10 cellular contexts compared by ENCODE assay signal in the genomic region with DNA sequence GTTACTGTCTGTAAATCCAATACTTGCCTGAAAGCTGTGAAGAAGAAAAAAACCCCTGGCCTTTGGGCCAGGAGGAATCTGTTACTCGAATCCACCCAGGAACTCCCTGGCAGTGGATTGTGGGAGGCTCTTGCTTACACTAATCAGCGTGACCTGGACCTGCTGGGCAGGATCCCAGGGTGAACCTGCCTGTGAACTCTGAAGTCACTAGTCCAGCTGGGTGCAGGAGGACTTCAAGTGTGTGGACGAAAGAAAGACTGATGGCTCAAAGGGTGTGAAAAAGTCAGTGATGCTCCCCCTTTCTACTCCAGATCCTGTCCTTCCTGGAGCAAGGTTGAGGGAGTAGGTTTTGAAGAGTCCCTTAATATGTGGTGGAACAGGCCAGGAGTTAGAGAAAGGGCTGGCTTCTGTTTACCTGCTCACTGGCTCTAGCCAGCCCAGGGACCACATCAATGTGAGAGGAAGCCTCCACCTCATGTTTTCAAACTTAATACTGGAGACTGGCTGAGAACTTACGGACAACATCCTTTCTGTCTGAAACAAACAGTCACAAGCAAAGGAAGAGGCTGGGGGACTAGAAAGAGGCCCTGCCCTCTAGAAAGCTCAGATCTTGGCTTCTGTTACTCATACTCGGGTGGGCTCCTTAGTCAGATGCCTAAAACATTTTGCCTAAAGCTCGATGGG. TPM values are rescaled to one million over a fixed set of nuclear protein-coding genes. Genes with fewer than 3 reads are reported as not detected.
DNase-seq lines count a peak whose midpoint lies in the region; ATAC-seq and TF ChIP-seq lines count a peak whose summit lies in the region.
"Had no signal": no experiment of that assay in that cellular context is flagged by ENCODE, and none has a peak within 500 bp of the region (broad histone marks: within the 10 kb centered on the region; RNA-seq: fewer than 3 reads in every experiment).

No MANE protein-coding gene starts in this region.

- TF ChIP-seq CTCF in lower lobe of right lung (IDR thresholded peaks at IDR 0.05) (no peak), Calu3 (IDR thresholded peaks at IDR 0.05; ENCODE audit: unreplicated experiment) (no peak)

- intact Hi-C loops in lower lobe of right lung (cut with DNase I) (no loop called here), Calu3 (cut with micrococcal nuclease; ENCODE audit: unreplicated experiment) (no loop called here)

- H3K27me3 ChIP-seq in lower lobe of right lung (ENCODE audit: low read depth) (no peaks in the 10 kb centered on the region), thymus (ENCODE audit: control insufficient read depth, insufficient read depth) (no peaks in the 10 kb centered on the region)
- H3K27me3 ChIP-seq: gastrocnemius medialis had no signal

- peaks cover 13% of the 10 kb centered on the region for H3K36me3 Mint-ChIP-seq in activated naive CD4-positive, alpha-beta T cell treated with anti-CD3 and anti-CD28 coated beads, Interleukin-2, amount 50 U/mL, for 24 hours
- peaks cover 24% of the 10 kb centered on the region for H3K36me3 Mint-ChIP-seq in Calu3 (ENCODE audit: insufficient read depth, unreplicated experiment)

- H3K9me3 Mint-ChIP-seq in activated naive CD4-positive, alpha-beta T cell treated with anti-CD3 and anti-CD28 coated beads, Interleukin-2, amount 50 U/mL, for 24 hours = no peaks in the 10 kb centered on the region
- no peaks in the 10 kb centered on the region for H3K9me3 Mint-ChIP-seq in Calu3 (ENCODE audit: low read depth, unreplicated experiment)

- H3K9me3 ChIP-seq in lower lobe of right lung = no peaks in the 10 kb centered on the region
- H3K9me3 ChIP-seq in thymus (ENCODE audit: control insufficient read depth) = no peaks in the 10 kb centered on the region
- H3K9me3 ChIP-seq: gastrocnemius medialis had no signal

- peaks cover 86% of the 10 kb centered on the region for H3K4me1 Mint-ChIP-seq in activated naive CD4-positive, alpha-beta T cell treated with anti-CD3 and anti-CD28 coated beads, Interleukin-2, amount 50 U/mL, for 24 hours
- peaks cover 23% of the 10 kb centered on the region for H3K4me1 Mint-ChIP-seq in Calu3 (ENCODE audit: low read depth, unreplicated experiment)

- no peaks in the 10 kb centered on the region for H3K27me3 Mint-ChIP-seq in activated naive CD4-positive, alpha-beta T cell treated with anti-CD3 and anti-CD28 coated beads, Interleukin-2, amount 50 U/mL, for 24 hours
- H3K27me3 Mint-ChIP-seq in Calu3 (ENCODE audit: unreplicated experiment) = no peaks in the 10 kb centered on the region

- peak; percentile 27 to 40 for DNase-seq in activated CD4-positive, alpha-beta T cell treated with anti-CD3 and anti-CD28 coated beads for 4 hours
- no peak for DNase-seq in activated CD4-positive, alpha-beta T cell treated with anti-CD3 and anti-CD28 coated beads, Interleukin-2, amount 50 U/mL, for 48 hours
- DNase-seq in lower lobe of right lung (no peak), DMS53 treated with DMSO at 0.1 percent for 48 hours (lab: John Stamatoyannopoulos, UW; ENCODE audit: unreplicated experiment) (no peak), Calu3 (no peak), anterior cingulate cortex (lab: John Stamatoyannopoulos, UW) (no peak)
- DNase-seq: gastrocnemius medialis; NK-92 treated with Interleukin-12 subunit alpha and Interleukin-12 subunit beta, amount 100 ng/mL, for 24 hours had no signal

- 86% methylated on average over 6 of the region's 6 CpGs for WGBS in thymus

- peak overlapping the region; percentile 41 for H3K4me3 Mint-ChIP-seq in activated naive CD4-positive, alpha-beta T cell treated with anti-CD3 and anti-CD28 coated beads, Interleukin-2, amount 50 U/mL, for 24 hours
- no peak overlapping the region for H3K4me3 Mint-ChIP-seq in Calu3 (ENCODE audit: low read depth, unreplicated experiment)

- H3K4me3 ChIP-seq in lower lobe of right lung (no peak overlapping the region), thymus (ENCODE audit: low read length) (no peak overlapping the region)
- H3K4me3 ChIP-seq: gastrocnemius medialis had no signal

- H3K27ac ChIP-seq in lower lobe of right lung (peak overlapping the region; percentile 46), thymus (ENCODE audit: low read depth) (peak overlapping the region; percentile 90)
- H3K27ac ChIP-seq: gastrocnemius medialis had no signal

- H3K4me1 ChIP-seq in lower lobe of right lung = peaks cover 25% of the 10 kb centered on the region
- peaks cover 4% of the 10 kb centered on the region for H3K4me1 ChIP-seq in thymus (ENCODE audit: control insufficient read depth, insufficient read depth, low read length)
- H3K4me1 ChIP-seq: gastrocnemius medialis had no signal

- CTCF ChIA-PET in Calu3 (lab: Charles Lee) = interaction anchor here (0.6 to 1.0 kb wide), 2 partner anchors 35 to 119 kb away, joined by 3 read pairs; a partner anchor contains a TSS

- no TSS peak for BruUV-seq in Calu3 (replicated peaks; lab: Mats Ljungman, UMichigan)

- peak in 1 of 2 donors; percentile 3 for ATAC-seq in lower lobe of right lung
- ATAC-seq: gastrocnemius medialis had no signal

- peak overlapping the region; percentile 88 for H3K27ac Mint-ChIP-seq in activated naive CD4-positive, alpha-beta T cell treated with anti-CD3 and anti-CD28 coated beads, Interleukin-2, amount 50 U/mL, for 24 hours
- H3K27ac Mint-ChIP-seq in Calu3 (ENCODE audit: unreplicated experiment) = no peak overlapping the region

- H3K36me3 ChIP-seq in lower lobe of right lung = peaks cover 93% of the 10 kb centered on the region
- peaks cover 58% of the 10 kb centered on the region for H3K36me3 ChIP-seq in thymus (ENCODE audit: control insufficient read depth, insufficient read depth)

RNA-seq across cellular contexts. Expression of a gene that starts 13.5 kb away (rescaled TPM):
- total RNA-seq in lower lobe of right lung (54.9 TPM), Calu3 (2022) (6.2 and 7.5 TPM in 2 replicates)
- 182 TPM for polyA plus RNA-seq in thymus

Comparison
In these comparisons a context has a peak if more than half of its experiments do, and no peak if none do; other contexts are left out.
1. DNase-seq: peak in activated CD4-positive, alpha-beta T cell treated with anti-CD3 and anti-CD28 coated beads for 4 hours (2 of 2); none in activated CD4-positive, alpha-beta T cell treated with anti-CD3 and anti-CD28 coated beads, Interleukin-2, amount 50 U/mL, for 48 hours (0 of 2), lower lobe of right lung (single experiment), DMS53 treated with DMSO at 0.1 percent for 48 hours (single experiment), Calu3 (single experiment) and anterior cingulate cortex (0 of 58).